Comparison of ENCODE assay signal across 8 cellular contexts in the genomic region with DNA sequence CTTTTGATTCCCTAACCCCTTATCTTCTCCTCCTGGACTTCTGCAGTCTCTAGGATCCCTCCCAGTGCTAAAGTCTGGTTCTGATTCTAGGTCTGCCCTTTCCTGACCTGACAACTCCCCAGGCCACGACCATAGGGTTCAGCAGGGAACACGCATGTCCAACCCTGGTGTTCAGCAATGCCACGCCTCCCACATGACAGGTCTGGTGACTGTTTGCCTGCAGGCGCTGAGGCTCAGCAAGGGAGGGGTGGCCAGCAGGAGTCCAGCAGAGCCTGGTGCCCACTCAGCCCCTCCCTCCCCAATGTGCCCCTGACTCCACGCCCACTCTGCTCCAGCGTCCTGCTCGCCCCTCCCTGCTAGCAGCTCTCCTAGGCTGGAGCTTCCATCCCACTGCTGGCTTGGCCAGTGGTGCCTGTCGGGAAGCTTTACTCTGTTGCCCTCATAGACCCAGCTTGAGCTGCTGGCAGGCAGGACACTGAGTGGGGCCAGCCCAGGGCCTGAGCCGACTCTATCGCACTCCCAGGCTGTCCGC. TPM values are rescaled to one million over a fixed set of nuclear protein-coding genes. Genes with fewer than 3 reads are reported as not detected.
DNase-seq lines count a peak whose midpoint lies in the region; ATAC-seq and TF ChIP-seq lines count a peak whose summit lies in the region.

No MANE protein-coding gene starts in this region.

- no peak for TF ChIP-seq CTCF in 22Rv1 (IDR thresholded peaks at IDR 0.05)

- H3K27me3 Mint-ChIP-seq in dendritic cell treated with granulocyte-macrophage colony-stimulating factor and Interleukin-4, amounts not matched to agents 40 ng/mL and 50 ng/mL, for 4 days: no peaks in the 10 kb centered on the region

- peak overlapping the region; percentile 98 for H3K27ac Mint-ChIP-seq in dendritic cell treated with granulocyte-macrophage colony-stimulating factor and Interleukin-4, amounts not matched to agents 40 ng/mL and 50 ng/mL, for 4 days

- H3K36me3 ChIP-seq in Karpas-422 (ENCODE audit: insufficient read depth, low read length): peaks cover 12% of the 10 kb centered on the region

- no peak for ATAC-seq in HG03520 (IDR thresholded peaks at IDR 0.05; ENCODE audit: unreplicated experiment)

- H3K27ac ChIP-seq in 22Rv1: peak overlapping the region; percentile 100
- peak overlapping the region; percentile 99 for H3K27ac ChIP-seq in Karpas-422 (ENCODE audit: low read length)

- H4K20me1 ChIP-seq in Karpas-422 (ENCODE audit: insufficient read depth, low read depth, low read length): peaks cover 29% of the 10 kb centered on the region; the same call in 1 of the 2 replicates

- H3K4me1 ChIP-seq in Karpas-422 (ENCODE audit: low read length): peaks cover 71% of the 10 kb centered on the region

- peak overlapping the region; percentile 10 for H3K4me2 ChIP-seq in Karpas-422 (ENCODE audit: low read depth, low read length, poor library complexity, severe bottlenecking)

- H2AFZ ChIP-seq in Karpas-422 (ENCODE audit: low read length): no peak overlapping the region

- no peaks in the 10 kb centered on the region for H3K9me3 ChIP-seq in Karpas-422 (ENCODE audit: low read length)

- DNase-seq in Karpas-422 (no peak), mucosa of gallbladder (ENCODE audit: low spot score) (peak; percentile 83), NCI-H1436 (lab: John Stamatoyannopoulos, UW) (no peak), NCI-H146 (lab: John Stamatoyannopoulos, UW) (no peak), SW 1271 (lab: John Stamatoyannopoulos, UW) (no peak)

- peaks cover 82% of the 10 kb centered on the region for H3K4me1 Mint-ChIP-seq in dendritic cell treated with granulocyte-macrophage colony-stimulating factor and Interleukin-4, amounts not matched to agents 40 ng/mL and 50 ng/mL, for 4 days (ENCODE audit: low read depth)

- H3K79me2 ChIP-seq in Karpas-422 (ENCODE audit: low read length): peaks cover 91% of the 10 kb centered on the region

- intact Hi-C loops in dendritic cell treated with granulocyte-macrophage colony-stimulating factor and Interleukin-4, amounts not matched to agents 40 ng/mL and 50 ng/mL, for 4 days (cut with micrococcal nuclease): loop anchor here (2.0 kb wide), 1 partner anchor 23 kb away; no protein-coding TSS in a partner anchor

- peak overlapping the region; percentile 2 for H3K4me3 Mint-ChIP-seq in dendritic cell treated with granulocyte-macrophage colony-stimulating factor and Interleukin-4, amounts not matched to agents 40 ng/mL and 50 ng/mL, for 4 days

- H3K9me2 ChIP-seq in Karpas-422 (replicated peaks; ENCODE audit: insufficient read depth, low read length): no peaks in the 10 kb centered on the region

- H3K9me3 Mint-ChIP-seq in dendritic cell treated with granulocyte-macrophage colony-stimulating factor and Interleukin-4, amounts not matched to agents 40 ng/mL and 50 ng/mL, for 4 days: no peaks in the 10 kb centered on the region

- H3K27me3 ChIP-seq in Karpas-422 (ENCODE audit: low read length): no peaks in the 10 kb centered on the region

- H3K9ac ChIP-seq in Karpas-422 (ENCODE audit: low read length): peak overlapping the region; percentile 57; the same call in 1 of the 2 replicates

- no peak overlapping the region; the same call in 1 of the 2 replicates for H3K4me3 ChIP-seq in Karpas-422 (ENCODE audit: low read length)

- no peaks in the 10 kb centered on the region for H3K36me3 Mint-ChIP-seq in dendritic cell treated with granulocyte-macrophage colony-stimulating factor and Interleukin-4, amounts not matched to agents 40 ng/mL and 50 ng/mL, for 4 days (ENCODE audit: low read depth)

RNA-seq across cellular contexts. Expression of a gene that starts 17.3 kb away (rescaled TPM):
- 35.3 and 48.6 TPM in 2 replicates for total RNA-seq in Karpas-422 (2014; rRNA removed; shearing (Covaris generic); ENCODE audit: low replicate concordance)
- total RNA-seq in mucosa of gallbladder: 170 TPM
